Comparison of ENCODE assay signal across 20 cellular contexts in genomic region chr11:65086809-65087208, GRCh38. TPM values are rescaled to one million over a fixed set of nuclear protein-coding genes. Genes with fewer than 3 reads are reported as not detected.
A peak's percentile ranks its signal among the peaks of the same experiment; 100 is the strongest.
DNase-seq lines count a peak whose midpoint lies in the region; ATAC-seq and TF ChIP-seq lines count a peak whose summit lies in the region.
"Had no signal": no experiment of that assay in that cellular context is flagged by ENCODE, and none has a peak within 500 bp of the region (broad histone marks: within the 10 kb centered on the region; RNA-seq: fewer than 3 reads in every experiment).

No MANE protein-coding gene starts in this region.

- DNase-seq in activated CD8-positive, alpha-beta memory T cell treated with anti-CD3 and anti-CD28 coated beads, Interleukin-2, amount 10 ng/mL, durations not matched to agents 7 days and 5 days: no peak
- no peak for DNase-seq in activated CD8-positive, alpha-beta memory T cell treated with anti-CD3 and anti-CD28 coated beads, Interleukin-2, amount 50 U/mL, for 48 hours
- DNase-seq in CD4-positive, alpha-beta T cell: no peak
- DNase-seq in RWPE1 (ENCODE audit: low spot score): no peak
- no peak for DNase-seq in neural progenitor cell (ENCODE audit: low spot score)
- no peak for DNase-seq in CD8-positive, alpha-beta memory T cell
- DNase-seq: CD8-positive, alpha-beta T cell; COR-L47; DMS 273 treated with DMSO at 0.1 percent for 48 hours; DMS53; DND-41; EL; H9 had no signal

- H3K4me2 ChIP-seq in neural progenitor cell: no peak overlapping the region
- H3K4me2 ChIP-seq: A549, BLaER1 had no signal

- H3K27me3 Mint-ChIP-seq in activated CD8-positive, alpha-beta memory T cell treated with anti-CD3 and anti-CD28 coated beads, Interleukin-2, amount 10 ng/mL, durations not matched to agents 7 days and 5 days: peaks cover 2% of the 10 kb centered on the region
- no peaks in the 10 kb centered on the region for H3K27me3 Mint-ChIP-seq in CD4-positive, alpha-beta T cell
- peaks cover 9% of the 10 kb centered on the region for H3K27me3 Mint-ChIP-seq in neural progenitor cell (ENCODE audit: insufficient read depth, low read depth)
- peaks cover 0 to 2% of the 10 kb centered on the region in 2 donors for H3K27me3 Mint-ChIP-seq in CD8-positive, alpha-beta memory T cell

- no peak for TF ChIP-seq CTCF in CD4-positive, alpha-beta T cell (IDR thresholded peaks at IDR 0.05)
- TF ChIP-seq CTCF in RWPE1 (conservative IDR thresholded peaks at IDR 0.05; ENCODE audit: low read depth) (no peak), neural progenitor cell (IDR thresholded peaks at IDR 0.05) (no peak)

- no peaks in the 10 kb centered on the region for H3K9me3 ChIP-seq in CD4-positive, alpha-beta T cell (ENCODE audit: control insufficient read depth, low read length)
- H3K9me3 ChIP-seq in neural progenitor cell (ENCODE audit: low read depth): no peaks in the 10 kb centered on the region
- H3K9me3 ChIP-seq in CD8-positive, alpha-beta memory T cell (ENCODE audit: low read length): no peaks in the 10 kb centered on the region
- H3K9me3 ChIP-seq: A549, BLaER1 had no signal

- no peak overlapping the region for H3K4me3 ChIP-seq in neural progenitor cell
- no peak overlapping the region for H3K4me3 ChIP-seq in CD8-positive, alpha-beta memory T cell (ENCODE audit: low read length)
- H3K4me3 ChIP-seq: A549, BLaER1, GM12878 had no signal

- H3K27ac ChIP-seq in CD4-positive, alpha-beta T cell (ENCODE audit: low read depth, low read length): no peak overlapping the region
- H3K27ac ChIP-seq in RWPE1 (peak overlapping the region; percentile 13; the same call in 1 of the 2 replicates), neural progenitor cell (no peak overlapping the region)
- H3K27ac ChIP-seq in CD8-positive, alpha-beta memory T cell (ENCODE audit: low read depth, low read length): no peak overlapping the region
- H3K27ac ChIP-seq: 22Rv1, A549, BLaER1 had no signal

- H2AFZ ChIP-seq in neural progenitor cell (replicated peaks): no peak overlapping the region

- peaks cover 31% of the 10 kb centered on the region for H3K4me1 Mint-ChIP-seq in activated CD8-positive, alpha-beta memory T cell treated with anti-CD3 and anti-CD28 coated beads, Interleukin-2, amount 10 ng/mL, durations not matched to agents 7 days and 5 days
- H3K4me1 Mint-ChIP-seq in CD4-positive, alpha-beta T cell (ENCODE audit: low read depth): peaks cover 33% of the 10 kb centered on the region
- peaks cover 23% of the 10 kb centered on the region for H3K4me1 Mint-ChIP-seq in neural progenitor cell
- peaks cover 23 to 32% (median 28%) of the 10 kb centered on the region in 3 donors for H3K4me1 Mint-ChIP-seq in CD8-positive, alpha-beta memory T cell

- H3K27ac Mint-ChIP-seq in activated CD8-positive, alpha-beta memory T cell treated with anti-CD3 and anti-CD28 coated beads, Interleukin-2, amount 10 ng/mL, durations not matched to agents 7 days and 5 days: peak overlapping the region; percentile 34
- no peak overlapping the region for H3K27ac Mint-ChIP-seq in CD4-positive, alpha-beta T cell
- no peak overlapping the region for H3K27ac Mint-ChIP-seq in neural progenitor cell
- H3K27ac Mint-ChIP-seq in CD8-positive, alpha-beta memory T cell: peak overlapping the region in 2 of 8 donors; percentile 80 to 96
- H3K27ac Mint-ChIP-seq: CD8-positive, alpha-beta T cell had no signal

- peaks cover 32% of the 10 kb centered on the region for H3K79me2 ChIP-seq in neural progenitor cell (ENCODE audit: low read depth)

- H3K4me3 Mint-ChIP-seq in activated CD8-positive, alpha-beta memory T cell treated with anti-CD3 and anti-CD28 coated beads, Interleukin-2, amount 10 ng/mL, durations not matched to agents 7 days and 5 days: no peak overlapping the region
- H3K4me3 Mint-ChIP-seq in CD4-positive, alpha-beta T cell: peak overlapping the region; percentile 25
- peak overlapping the region; percentile 48 for H3K4me3 Mint-ChIP-seq in neural progenitor cell
- H3K4me3 Mint-ChIP-seq in CD8-positive, alpha-beta memory T cell: no peak overlapping the region
- H3K4me3 Mint-ChIP-seq: CD14-positive monocyte; CD8-positive, alpha-beta T cell; H9 had no signal

- no peaks in the 10 kb centered on the region for H3K9me3 Mint-ChIP-seq in activated CD8-positive, alpha-beta memory T cell treated with anti-CD3 and anti-CD28 coated beads, Interleukin-2, amount 10 ng/mL, durations not matched to agents 7 days and 5 days (ENCODE audit: low read depth)
- no peaks in the 10 kb centered on the region for H3K9me3 Mint-ChIP-seq in CD4-positive, alpha-beta T cell
- H3K9me3 Mint-ChIP-seq in neural progenitor cell: no peaks in the 10 kb centered on the region
- H3K9me3 Mint-ChIP-seq in CD8-positive, alpha-beta memory T cell: no peaks in the 10 kb centered on the region
- H3K9me3 Mint-ChIP-seq: CD8-positive, alpha-beta T cell; H9 had no signal

- ATAC-seq in activated CD8-positive, alpha-beta memory T cell treated with anti-CD3 and anti-CD28 coated beads, Interleukin-2, amount 10 ng/mL, durations not matched to agents 7 days and 5 days: no peak
- ATAC-seq in CD4-positive, alpha-beta T cell (ENCODE audit: poor library complexity): no peak
- ATAC-seq in GM18868 (IDR thresholded peaks at IDR 0.05; ENCODE audit: unreplicated experiment): no peak
- ATAC-seq: A549; CD8-positive, alpha-beta T cell; GM12878 had no signal

- peaks cover 14% of the 10 kb centered on the region for H3K4me1 ChIP-seq in neural progenitor cell
- peaks cover 26% of the 10 kb centered on the region for H3K4me1 ChIP-seq in CD8-positive, alpha-beta memory T cell (ENCODE audit: insufficient read depth, low read length)

- CTCF ChIA-PET in activated CD8-positive, alpha-beta memory T cell treated with anti-CD3 and anti-CD28 coated beads, Interleukin-2, amount 10 ng/mL, durations not matched to agents 7 days and 5 days (lab: Charles Lee): interaction anchor here (1.2 kb wide), 2 partner anchors 26 to 31 kb away, joined by 3 to 5 read pairs; partner anchors contain the start of genes TM7SF2 and ZNHIT2
- CTCF ChIA-PET in CD4-positive, alpha-beta T cell (lab: Charles Lee): interaction anchor here (0.5 kb wide), 1 partner anchor 245 kb away, joined by 3 read pairs; no protein-coding TSS in a partner anchor
- CTCF ChIA-PET in RWPE1 (lab: Yijun Ruan, JAX): interaction anchor here (0.7 to 1.6 kb wide), 3 partner anchors 23 to 230 kb away, joined by 3 to 5 read pairs (median 5); no protein-coding TSS in a partner anchor
- CTCF ChIA-PET in CD8-positive, alpha-beta memory T cell (lab: Charles Lee): interaction anchor here (0.6 to 2.0 kb wide), 3 partner anchors 26 to 36 kb away, joined by 3 to 5 read pairs (median 3); partner anchors contain the start of genes FAU and MRPL49

- POLR2A ChIA-PET in CD4-positive, alpha-beta T cell (lab: Charles Lee): interaction anchor here (1.0 to 2.9 kb wide), 4 partner anchors 9 to 48 kb away, joined by 3 to 16 read pairs (median 8); partner anchors contain the start of genes FAU, MRPL49, SYVN1 and VPS51
- POLR2A ChIA-PET in RWPE1 (lab: Yijun Ruan, JAX; ENCODE audit: low non-redundant PET): no interaction called here
- POLR2A ChIA-PET in CD8-positive, alpha-beta memory T cell (lab: Charles Lee): no interaction called here

- H3K9ac ChIP-seq in neural progenitor cell: no peak overlapping the region
- H3K9ac ChIP-seq: BLaER1 had no signal

- peaks cover 27% of the 10 kb centered on the region for H3K36me3 Mint-ChIP-seq in activated CD8-positive, alpha-beta memory T cell treated with anti-CD3 and anti-CD28 coated beads, Interleukin-2, amount 10 ng/mL, durations not matched to agents 7 days and 5 days
- peaks cover 57% of the 10 kb centered on the region for H3K36me3 Mint-ChIP-seq in CD4-positive, alpha-beta T cell (ENCODE audit: low read depth)
- H3K36me3 Mint-ChIP-seq in neural progenitor cell: peaks cover 6% of the 10 kb centered on the region
- H3K36me3 Mint-ChIP-seq in CD8-positive, alpha-beta memory T cell: peaks cover 4 to 55% (median 11%) of the 10 kb centered on the region in 3 donors

- intact Hi-C loops in CD4-positive, alpha-beta T cell (cut with DNase I, micrococcal nuclease): loop anchor here in 1 of 2 experiments (10.0 kb wide), 2 partner anchors 242 to 1258 kb away; partner anchors contain the start of genes B4GAT1, BRMS1 and CDC42BPG

- no peaks in the 10 kb centered on the region for H4K20me1 ChIP-seq in neural progenitor cell (ENCODE audit: low read depth)
- H4K20me1 ChIP-seq: BLaER1 had no signal

- H3K36me3 ChIP-seq in neural progenitor cell: no peaks in the 10 kb centered on the region
- peaks cover 13% of the 10 kb centered on the region for H3K36me3 ChIP-seq in CD8-positive, alpha-beta memory T cell (ENCODE audit: insufficient read depth, low read length)

- no peaks in the 10 kb centered on the region for H3K27me3 ChIP-seq in CD4-positive, alpha-beta T cell (ENCODE audit: control insufficient read depth, insufficient read depth, low read length)
- no peaks in the 10 kb centered on the region for H3K27me3 ChIP-seq in neural progenitor cell
- no peaks in the 10 kb centered on the region for H3K27me3 ChIP-seq in CD8-positive, alpha-beta memory T cell (ENCODE audit: insufficient read depth, low read length, poor library complexity, severe bottlenecking)
- H3K27me3 ChIP-seq: BLaER1 had no signal

- peaks cover 8% of the 10 kb centered on the region for H3F3A ChIP-seq in neural progenitor cell (ENCODE audit: low read depth)

RNA-seq across cellular contexts. Expression of gene ZFPL1, which starts 2.8 kb away (rescaled TPM):
- 10 to 100 TPM; 28.3 to 32.4 TPM for total RNA-seq in activated CD8-positive, alpha-beta memory T cell treated with anti-CD3 and anti-CD28 coated beads, Interleukin-2, amount 10 ng/mL, durations not matched to agents 7 days and 5 days
- 10 to 100 TPM; 46.2 to 47.7 TPM for total RNA-seq in CD4-positive, alpha-beta T cell
- total RNA-seq in neural progenitor cell (ENCODE audit: low replicate concordance): 12.6 and 36.1 TPM in 2 replicates
- total RNA-seq in CD8-positive, alpha-beta memory T cell: 10 to 100 TPM; 30.8 to 33.5 TPM
- polyA plus RNA-seq in CD8-positive, alpha-beta memory T cell: 24.4 TPM

RNA-seq across cellular contexts. Expression of gene CDCA5, which starts 3.0 kb away (rescaled TPM):
- 100 to 1,000 TPM; 128 to 147 TPM for total RNA-seq in activated CD8-positive, alpha-beta memory T cell treated with anti-CD3 and anti-CD28 coated beads, Interleukin-2, amount 10 ng/mL, durations not matched to agents 7 days and 5 days
- total RNA-seq in CD4-positive, alpha-beta T cell: under 1 TPM; 0.77 to 0.84 TPM
- 46.7 and 57.3 TPM in 2 replicates for total RNA-seq in neural progenitor cell (ENCODE audit: low replicate concordance)
- total RNA-seq in CD8-positive, alpha-beta memory T cell: 10 to 100 TPM; 94.9 to 98.8 TPM
- 0.54 TPM for polyA plus RNA-seq in CD8-positive, alpha-beta memory T cell

RNA-seq across cellular contexts. Expression of gene VPS51, which starts 9.2 kb away (rescaled TPM):
- 100 to 1,000 TPM; 104 to 116 TPM for total RNA-seq in activated CD8-positive, alpha-beta memory T cell treated with anti-CD3 and anti-CD28 coated beads, Interleukin-2, amount 10 ng/mL, durations not matched to agents 7 days and 5 days
- 100 to 1,000 TPM; 243 to 246 TPM for total RNA-seq in CD4-positive, alpha-beta T cell
- 80.4 and 252 TPM in 2 replicates for total RNA-seq in neural progenitor cell (ENCODE audit: low replicate concordance)
- total RNA-seq in CD8-positive, alpha-beta memory T cell: 100 to 1,000 TPM; 120 to 131 TPM
- polyA plus RNA-seq in CD8-positive, alpha-beta memory T cell: 99.1 TPM

RNA-seq across cellular contexts. Expression of gene TM7SF2, which starts 24.9 kb away (rescaled TPM):
- 10 to 100 TPM; 21.0 to 26.2 TPM for total RNA-seq in activated CD8-positive, alpha-beta memory T cell treated with anti-CD3 and anti-CD28 coated beads, Interleukin-2, amount 10 ng/mL, durations not matched to agents 7 days and 5 days
- 10 to 100 TPM; 20.0 to 20.4 TPM for total RNA-seq in CD4-positive, alpha-beta T cell
- 36.1 and 109 TPM in 2 replicates for total RNA-seq in neural progenitor cell (ENCODE audit: low replicate concordance)
- 10 to 100 TPM; 17.8 to 17.9 TPM for total RNA-seq in CD8-positive, alpha-beta memory T cell
- polyA plus RNA-seq in CD8-positive, alpha-beta memory T cell: 11.1 TPM

RNA-seq across cellular contexts. Expression of gene NAALADL1, which starts 28.5 kb away (rescaled TPM):
- 10 to 100 TPM; 14.8 to 15.3 TPM for total RNA-seq in activated CD8-positive, alpha-beta memory T cell treated with anti-CD3 and anti-CD28 coated beads, Interleukin-2, amount 10 ng/mL, durations not matched to agents 7 days and 5 days
- 1 to 10 TPM; 7.7 to 9.2 TPM for total RNA-seq in CD4-positive, alpha-beta T cell
- 0.80 and 3.0 TPM in 2 replicates for total RNA-seq in neural progenitor cell (ENCODE audit: low replicate concordance)
- 10 to 100 TPM; 10.8 to 13.3 TPM for total RNA-seq in CD8-positive, alpha-beta memory T cell
- 17.0 TPM for polyA plus RNA-seq in CD8-positive, alpha-beta memory T cell
- total RNA-seq: G401 had no signal
- polyA plus RNA-seq: A549 had no signal

Comparison
In these comparisons a context has a peak if more than half of its experiments do, and no peak if none do; other contexts are left out.
1. H3K4me3 Mint-ChIP-seq: peak in CD4-positive, alpha-beta T cell (single experiment) and neural progenitor cell (single experiment); none in activated CD8-positive, alpha-beta memory T cell treated with anti-CD3 and anti-CD28 coated beads, Interleukin-2, amount 10 ng/mL, durations not matched to agents 7 days and 5 days (single experiment) and CD8-positive, alpha-beta memory T cell (0 of 7).
2. RNA of gene CDCA5, which starts 3.0 kb away (total RNA-seq): 128 to 147 TPM in activated CD8-positive, alpha-beta memory T cell treated with anti-CD3 and anti-CD28 coated beads, Interleukin-2, amount 10 ng/mL, durations not matched to agents 7 days and 5 days, 94.9 to 98.8 TPM in CD8-positive, alpha-beta memory T cell and 46.7 to 57.3 TPM in neural progenitor cell; 0.77 to 0.84 TPM in CD4-positive, alpha-beta T cell; every median in the first group is over 10 times any median in the second.